9 cellular contexts compared by ENCODE assay signal in genomic region chr4:1130318-1131186, GRCh38. TPM values are rescaled to one million over a fixed set of nuclear protein-coding genes. Genes with fewer than 3 reads are reported as not detected.
DNase-seq lines count a peak whose midpoint lies in the region; ATAC-seq and TF ChIP-seq lines count a peak whose summit lies in the region.
"Had no signal": no experiment of that assay in that cellular context is flagged by ENCODE, and none has a peak within 500 bp of the region (broad histone marks: within the 10 kb centered on the region; RNA-seq: fewer than 3 reads in every experiment).

No MANE protein-coding gene starts in this region.

- no peaks in the 10 kb centered on the region for H3K36me3 ChIP-seq in left ventricle myocardium inferior

- peaks cover 13% of the 10 kb centered on the region for H3K27me3 Mint-ChIP-seq in activated naive CD8-positive, alpha-beta T cell treated with anti-CD3 and anti-CD28 coated beads, Interleukin-2, amount 50 U/mL, for 24 hours

- intact Hi-C loops in left ventricle myocardium inferior (cut with micrococcal nuclease) = loop anchor here (10.0 kb wide), 1 partner anchor 134 kb away; no protein-coding TSS in a partner anchor

- peaks cover 6% of the 10 kb centered on the region for H3K4me1 ChIP-seq in left ventricle myocardium inferior

- H3K4me3 ChIP-seq in LNCaP clone FGC (ENCODE audit: low read depth, low read length) (no peak overlapping the region), left ventricle myocardium inferior (no peak overlapping the region), retinal pigment epithelial cell (ENCODE audit: low read length) (no peak overlapping the region)

- ATAC-seq in GM21381 (IDR thresholded peaks at IDR 0.05; ENCODE audit: unreplicated experiment) = peak; percentile 67
- ATAC-seq in activated naive CD8-positive, alpha-beta T cell treated with anti-CD3 and anti-CD28 coated beads, Interleukin-2, amount 50 U/mL, for 24 hours = peak; percentile 96
- ATAC-seq in GM21619 (IDR thresholded peaks at IDR 0.05; ENCODE audit: unreplicated experiment) = no peak

- no peaks in the 10 kb centered on the region for H3K4me1 Mint-ChIP-seq in activated naive CD8-positive, alpha-beta T cell treated with anti-CD3 and anti-CD28 coated beads, Interleukin-2, amount 50 U/mL, for 24 hours

- peak; percentile 9 for DNase-seq in DMS 273 treated with DMSO at 0.1 percent for 48 hours (lab: John Stamatoyannopoulos, UW)
- DNase-seq in LNCaP clone FGC (ENCODE audit: low read depth) = peak; percentile 87
- DNase-seq in SW480 (ENCODE audit: low spot score) = peak; percentile 58
- DNase-seq in activated naive CD8-positive, alpha-beta T cell treated with anti-CD3 and anti-CD28 coated beads, Interleukin-2, amount 50 U/mL, for 24 hours = peak; percentile 68
- DNase-seq in left ventricle myocardium inferior = peak; percentile 44
- DNase-seq in retinal pigment epithelial cell (ENCODE audit: low read depth) = no peak

- no peak overlapping the region for H3K27ac ChIP-seq in left ventricle myocardium inferior (replicated peaks)
- H3K27ac ChIP-seq: epithelial cell of prostate had no signal

- no peaks in the 10 kb centered on the region for H3K9me3 ChIP-seq in left ventricle myocardium inferior (replicated peaks)

- H3K9me3 Mint-ChIP-seq in activated naive CD8-positive, alpha-beta T cell treated with anti-CD3 and anti-CD28 coated beads, Interleukin-2, amount 50 U/mL, for 24 hours = no peaks in the 10 kb centered on the region

- peak overlapping the region; percentile 5 for H3K27ac Mint-ChIP-seq in activated naive CD8-positive, alpha-beta T cell treated with anti-CD3 and anti-CD28 coated beads, Interleukin-2, amount 50 U/mL, for 24 hours

- peaks cover 21% of the 10 kb centered on the region for H3K27me3 ChIP-seq in left ventricle myocardium inferior (ENCODE audit: low read depth)

- TF ChIP-seq CTCF in LNCaP clone FGC (IDR thresholded peaks at IDR 0.05; ENCODE audit: control insufficient read depth, extremely low read depth, insufficient read depth) (peak; percentile 99), left ventricle myocardium inferior (IDR thresholded peaks at IDR 0.05; ENCODE audit: borderline replicate concordance) (peak; percentile 99), retinal pigment epithelial cell (conservative IDR thresholded peaks at IDR 0.05; ENCODE audit: low read depth, low read length) (peak; percentile 100)

- no peak overlapping the region for H3K4me3 Mint-ChIP-seq in activated naive CD8-positive, alpha-beta T cell treated with anti-CD3 and anti-CD28 coated beads, Interleukin-2, amount 50 U/mL, for 24 hours

- H3K36me3 Mint-ChIP-seq in activated naive CD8-positive, alpha-beta T cell treated with anti-CD3 and anti-CD28 coated beads, Interleukin-2, amount 50 U/mL, for 24 hours (ENCODE audit: low read depth) = no peaks in the 10 kb centered on the region

RNA-seq across cellular contexts. Expression of gene RNF212, which starts 17.2 kb away (rescaled TPM):
- not detected for total RNA-seq in left ventricle myocardium inferior

RNA-seq across cellular contexts. Expression of gene SPON2, which starts 41.8 kb away (rescaled TPM):
- 13.9 TPM for total RNA-seq in left ventricle myocardium inferior
